ENCODE assay signal across 11 cellular contexts in the genomic region with DNA sequence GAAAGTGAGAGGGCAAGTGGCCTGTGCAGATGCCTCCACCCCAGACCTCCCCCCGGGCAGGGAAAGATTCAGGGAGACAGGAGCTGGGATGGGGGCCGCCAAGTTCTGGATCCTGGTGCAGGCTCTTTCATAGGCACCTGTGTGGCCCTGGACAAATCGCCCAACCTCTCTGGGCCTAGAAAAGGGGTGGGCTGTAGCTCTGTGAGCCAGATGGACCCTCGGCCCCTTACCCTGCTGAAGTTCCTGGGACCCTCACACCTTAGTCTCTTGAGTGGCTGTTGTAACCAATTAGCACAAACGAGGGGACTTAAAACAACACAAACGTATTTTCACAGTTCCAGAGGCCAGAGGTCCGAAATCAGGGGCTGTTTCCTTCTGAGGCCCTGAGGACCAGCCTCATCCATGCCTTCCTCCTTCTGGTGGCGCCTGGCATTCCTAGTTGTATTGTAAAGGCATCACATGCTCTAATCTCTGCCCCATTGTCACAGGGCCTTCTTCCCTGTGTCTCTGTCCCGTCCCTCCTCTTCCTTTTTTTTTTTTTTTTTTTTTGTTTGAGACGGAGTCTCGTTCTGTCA.
DNase-seq lines count a peak whose midpoint lies in the region; ATAC-seq and TF ChIP-seq lines count a peak whose summit lies in the region.
"Had no signal": no experiment of that assay in that cellular context is flagged by ENCODE, and none has a peak within 500 bp of the region (broad histone marks: within the 10 kb centered on the region; RNA-seq: fewer than 3 reads in every experiment).

No MANE protein-coding gene starts in this region.

- ATAC-seq in WTC11, result no peak
- ATAC-seq: mucosa of descending colon had no signal

- TF ChIP-seq CTCF in WTC11 (IDR thresholded peaks at IDR 0.05), result no peak
- no peak for TF ChIP-seq CTCF in mesothelial cell of epicardium (IDR thresholded peaks at IDR 0.05; ENCODE audit: unreplicated experiment)

- H3K27ac Mint-ChIP-seq in WTC11, result no peak overlapping the region
- H3K27ac Mint-ChIP-seq in mesothelial cell of epicardium, result peak overlapping the region; percentile 21
- H3K27ac Mint-ChIP-seq: activated CD4-positive, alpha-beta T cell treated with anti-CD3 and anti-CD28 coated beads, Interleukin-2, amount 10 ng/mL, durations not matched to agents 24 days and 14 days had no signal

- H3K36me3 Mint-ChIP-seq in WTC11 (peaks cover 27% of the 10 kb centered on the region), mesothelial cell of epicardium (peaks cover 12% of the 10 kb centered on the region)

- no peaks in the 10 kb centered on the region for H3K27me3 Mint-ChIP-seq in WTC11 (ENCODE audit: low read depth)
- H3K27me3 Mint-ChIP-seq in mesothelial cell of epicardium (ENCODE audit: low read depth), result no peaks in the 10 kb centered on the region
- H3K27me3 Mint-ChIP-seq: activated CD4-positive, alpha-beta T cell treated with anti-CD3 and anti-CD28 coated beads, Interleukin-2, amount 10 ng/mL, durations not matched to agents 24 days and 14 days had no signal

- no peak overlapping the region for H3K4me3 Mint-ChIP-seq in WTC11
- H3K4me3 Mint-ChIP-seq in mesothelial cell of epicardium, result no peak overlapping the region
- H3K4me3 Mint-ChIP-seq: activated CD4-positive, alpha-beta T cell treated with anti-CD3 and anti-CD28 coated beads, Interleukin-2, amount 10 ng/mL, durations not matched to agents 24 days and 14 days had no signal

- H3K9me3 Mint-ChIP-seq in WTC11 (no peaks in the 10 kb centered on the region), mesothelial cell of epicardium (no peaks in the 10 kb centered on the region)
- H3K9me3 Mint-ChIP-seq: activated CD4-positive, alpha-beta T cell treated with anti-CD3 and anti-CD28 coated beads, Interleukin-2, amount 10 ng/mL, durations not matched to agents 24 days and 14 days had no signal

- POLR2A ChIA-PET in WTC11 (lab: Charles Lee), result no interaction called here

- H3K4me1 Mint-ChIP-seq in WTC11 (no peaks in the 10 kb centered on the region), mesothelial cell of epicardium (no peaks in the 10 kb centered on the region)

- peak; percentile 3 for DNase-seq in stimulated activated CD4-positive, alpha-beta T cell treated with anti-CD3 and anti-CD28 coated beads, Interleukin-15, amount 100 ng/mL, for 24 hours
- no peak for DNase-seq in stimulated activated CD4-positive, alpha-beta T cell treated with anti-CD3 and anti-CD28 coated beads, Interleukin-2, amount 100 ng/mL, for 48 hours
- DNase-seq in WTC11 (ENCODE audit: low spot score) (peak; percentile 1), mesothelial cell of epicardium (ENCODE audit: low spot score in 2 of 2, unreplicated experiment in 2 of 2) (no peak), activated gamma-delta T cell treated with Interleukin-2 at 50 U/mL for 16 hours (no peak), KG1 (lab: John Stamatoyannopoulos, UW) (no peak), NOMO-1 treated with dmso at 0.1 percent for 144 hours (lab: John Stamatoyannopoulos, UW; ENCODE audit: unreplicated experiment) (no peak)
- DNase-seq: activated CD4-positive, alpha-beta T cell treated with anti-CD3 and anti-CD28 coated beads, Interleukin-2, amount 10 ng/mL, durations not matched to agents 24 days and 14 days; NCI-H1694; NCI-H748 treated with DMSO at 0.1 percent for 48 hours had no signal

- CTCF ChIA-PET in WTC11 (lab: Charles Lee), result interaction anchor here (3.4 kb wide), 1 partner anchor 63 kb away, joined by 18 read pairs; no protein-coding TSS in a partner anchor

TF ChIP-seq in WTC11, 78 proteins besides CTCF, POLR2A, EP300 and RAD21 (continues in another document):
- TF ChIP-seq FOXJ3 (CRISPR knock-in tag; IDR thresholded peaks at IDR 0.05; ENCODE audit: borderline replicate concordance), result no peak
- no peak for TF ChIP-seq CREB1 (CRISPR knock-in tag; IDR thresholded peaks at IDR 0.05)
- TF ChIP-seq, protein P1, sequence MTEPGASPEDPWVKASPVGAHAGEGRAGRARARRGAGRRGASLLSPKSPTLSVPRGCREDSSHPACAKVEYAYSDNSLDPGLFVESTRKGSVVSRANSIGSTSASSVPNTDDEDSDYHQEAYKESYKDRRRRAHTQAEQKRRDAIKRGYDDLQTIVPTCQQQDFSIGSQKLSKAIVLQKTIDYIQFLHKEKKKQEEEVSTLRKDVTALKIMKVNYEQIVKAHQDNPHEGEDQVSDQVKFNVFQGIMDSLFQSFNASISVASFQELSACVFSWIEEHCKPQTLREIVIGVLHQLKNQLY (CRISPR knock-in tag; IDR thresholded peaks at IDR 0.05), result no peak
- TF ChIP-seq FOXK1 (CRISPR knock-in tag; IDR thresholded peaks at IDR 0.05), result no peak
- TF ChIP-seq, protein P2, sequence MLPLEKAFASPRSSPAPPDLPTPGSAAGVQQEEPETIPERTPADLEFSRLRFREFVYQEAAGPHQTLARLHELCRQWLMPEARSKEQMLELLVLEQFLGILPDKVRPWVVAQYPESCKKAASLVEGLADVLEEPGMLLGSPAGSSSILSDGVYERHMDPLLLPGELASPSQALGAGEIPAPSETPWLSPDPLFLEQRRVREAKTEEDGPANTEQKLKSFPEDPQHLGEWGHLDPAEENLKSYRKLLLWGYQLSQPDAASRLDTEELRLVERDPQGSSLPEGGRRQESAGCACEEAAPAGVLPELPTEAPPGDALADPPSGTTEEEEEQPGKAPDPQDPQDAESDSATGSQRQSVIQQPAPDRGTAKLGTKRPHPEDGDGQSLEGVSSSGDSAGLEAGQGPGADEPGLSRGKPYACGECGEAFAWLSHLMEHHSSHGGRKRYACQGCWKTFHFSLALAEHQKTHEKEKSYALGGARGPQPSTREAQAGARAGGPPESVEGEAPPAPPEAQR (CRISPR knock-in tag; IDR thresholded peaks at IDR 0.05), result no peak
- no peak for TF ChIP-seq RELA (CRISPR knock-in tag; IDR thresholded peaks at IDR 0.05; ENCODE audit: borderline replicate concordance)
- TF ChIP-seq, protein P3, sequence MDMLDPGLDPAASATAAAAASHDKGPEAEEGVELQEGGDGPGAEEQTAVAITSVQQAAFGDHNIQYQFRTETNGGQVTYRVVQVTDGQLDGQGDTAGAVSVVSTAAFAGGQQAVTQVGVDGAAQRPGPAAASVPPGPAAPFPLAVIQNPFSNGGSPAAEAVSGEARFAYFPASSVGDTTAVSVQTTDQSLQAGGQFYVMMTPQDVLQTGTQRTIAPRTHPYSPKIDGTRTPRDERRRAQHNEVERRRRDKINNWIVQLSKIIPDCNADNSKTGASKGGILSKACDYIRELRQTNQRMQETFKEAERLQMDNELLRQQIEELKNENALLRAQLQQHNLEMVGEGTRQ (CRISPR knock-in tag; IDR thresholded peaks at IDR 0.05), result no peak
- no peak for TF ChIP-seq AFF4 (CRISPR knock-in tag; IDR thresholded peaks at IDR 0.05; ENCODE audit: borderline replicate concordance)
- TF ChIP-seq, protein P4, sequence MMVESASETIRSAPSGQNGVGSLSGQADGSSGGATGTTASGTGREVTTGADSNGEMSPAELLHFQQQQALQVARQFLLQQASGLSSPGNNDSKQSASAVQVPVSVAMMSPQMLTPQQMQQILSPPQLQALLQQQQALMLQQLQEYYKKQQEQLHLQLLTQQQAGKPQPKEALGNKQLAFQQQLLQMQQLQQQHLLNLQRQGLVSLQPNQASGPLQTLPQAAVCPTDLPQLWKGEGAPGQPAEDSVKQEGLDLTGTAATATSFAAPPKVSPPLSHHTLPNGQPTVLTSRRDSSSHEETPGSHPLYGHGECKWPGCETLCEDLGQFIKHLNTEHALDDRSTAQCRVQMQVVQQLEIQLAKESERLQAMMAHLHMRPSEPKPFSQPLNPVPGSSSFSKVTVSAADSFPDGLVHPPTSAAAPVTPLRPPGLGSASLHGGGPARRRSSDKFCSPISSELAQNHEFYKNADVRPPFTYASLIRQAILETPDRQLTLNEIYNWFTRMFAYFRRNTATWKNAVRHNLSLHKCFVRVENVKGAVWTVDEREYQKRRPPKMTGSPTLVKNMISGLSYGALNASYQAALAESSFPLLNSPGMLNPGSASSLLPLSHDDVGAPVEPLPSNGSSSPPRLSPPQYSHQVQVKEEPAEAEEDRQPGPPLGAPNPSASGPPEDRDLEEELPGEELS (CRISPR knock-in tag; IDR thresholded peaks at IDR 0.05), result no peak
- no peak for TF ChIP-seq E2F5 (CRISPR knock-in tag; IDR thresholded peaks at IDR 0.05)
- no peak for TF ChIP-seq SOX15 (CRISPR knock-in tag; IDR thresholded peaks at IDR 0.05)
- no peak for TF ChIP-seq TEAD4 (CRISPR knock-in tag; IDR thresholded peaks at IDR 0.05)

Comparison
In these comparisons a context has a peak if more than half of its experiments do, and no peak if none do; other contexts are left out.
1. DNase-seq: peak in stimulated activated CD4-positive, alpha-beta T cell treated with anti-CD3 and anti-CD28 coated beads, Interleukin-15, amount 100 ng/mL, for 24 hours (single experiment) and WTC11 (single experiment); none in stimulated activated CD4-positive, alpha-beta T cell treated with anti-CD3 and anti-CD28 coated beads, Interleukin-2, amount 100 ng/mL, for 48 hours (0 of 2), mesothelial cell of epicardium (0 of 2), activated gamma-delta T cell treated with Interleukin-2 at 50 U/mL for 16 hours (single experiment), KG1 (single experiment) and NOMO-1 treated with dmso at 0.1 percent for 144 hours (single experiment).